ENCODE assay signal across 13 cellular contexts in genomic region chr13:95447766-95448165, GRCh38.
"Had no signal": no experiment of that assay in that cellular context is flagged by ENCODE, and none has a peak within 500 bp of the region (broad histone marks: within the 10 kb centered on the region; RNA-seq: fewer than 3 reads in every experiment).

No MANE protein-coding gene starts in this region.

- FAIRE-seq: colon had no signal

- ATAC-seq: activated CD8-positive, alpha-beta memory T cell treated with anti-CD3 and anti-CD28 coated beads, Interleukin-2, amount 10 ng/mL, durations not matched to agents 7 days and 5 days; left ventricle myocardium superior; stimulated activated naive B cell treated with anti-CD40 and anti-IgM and Interleukin-4, amounts not matched to agents 10 μg/mL and 1 μg/mL and 100 μg/mL, for 72 hours had no signal

- DNase-seq: activated CD4-positive, alpha-beta T cell treated with anti-CD3 and anti-CD28 coated beads, Interleukin-2, amount 50 U/mL, for 48 hours; activated CD8-positive, alpha-beta memory T cell treated with anti-CD3 and anti-CD28 coated beads, Interleukin-2, amount 10 ng/mL, durations not matched to agents 7 days and 5 days; activated naive CD4-positive, alpha-beta T cell treated with anti-CD3 and anti-CD28 coated beads, Interleukin-2, amount 10 ng/mL, durations not matched to agents 7 days and 5 days; activated T-cell treated with anti-CD3 and anti-CD28 coated beads, Interleukin-2, amount 50 U/mL, for 1 hour; hippocampal formation; kidney glomerular epithelial cell; left ventricle myocardium superior; natural killer cell; stimulated activated CD4-positive, alpha-beta T cell treated with anti-CD3 and anti-CD28 coated beads, Interleukin-2, amount 100 ng/mL, for 48 hours; stimulated activated naive B cell treated with anti-CD40 and anti-IgM and Interleukin-4, amounts not matched to agents 10 μg/mL and 1 μg/mL and 100 μg/mL, for 72 hours; substantia nigra; transverse colon had no signal
